Comparison of ENCODE assay signal across 18 cellular contexts in genomic region chr6:31782126-31782941, GRCh38. TPM values are rescaled to one million over a fixed set of nuclear protein-coding genes. Genes with fewer than 3 reads are reported as not detected.
DNase-seq lines count a peak whose midpoint lies in the region; ATAC-seq, FAIRE-seq and TF ChIP-seq lines count a peak whose summit lies in the region.
"Had no signal": no experiment of that assay in that cellular context is flagged by ENCODE, and none has a peak within 500 bp of the region (broad histone marks: within the 10 kb centered on the region; RNA-seq: fewer than 3 reads in every experiment).

No MANE protein-coding gene starts in this region.

- H3K4me3 ChIP-seq in HepG2 (replicated peaks in 1 of 3; ENCODE audit: insufficient read depth in 1 of 3, low read depth in 2 of 3, low read length in 3 of 3) (no peak overlapping the region), right lobe of liver (no peak overlapping the region)
- H3K4me3 ChIP-seq: A549, BLaER1, SJCRH30 had no signal

- POLR2A ChIA-PET in HepG2 (lab: Yijun Ruan, JAX) (interaction anchor here (0.9 to 1.6 kb wide), 3 partner anchors 13 to 52 kb away, joined by 3 to 4 read pairs (median 4); partner anchors contain the start of genes LSM2 and VARS1), RWPE1 (lab: Yijun Ruan, JAX; ENCODE audit: low non-redundant PET) (no interaction called here)

- H3K27ac Mint-ChIP-seq in nephron progenitor cell, result peak overlapping the region; percentile 22

- no peaks in the 10 kb centered on the region for H4K20me1 ChIP-seq in HepG2 (ENCODE audit: insufficient read depth, low read length)

- H3K79me2 ChIP-seq in HepG2 (ENCODE audit: insufficient read depth, low read length), result no peaks in the 10 kb centered on the region

- no peak overlapping the region for H3K4me3 Mint-ChIP-seq in nephron progenitor cell
- H3K4me3 Mint-ChIP-seq: CD4-positive, alpha-beta memory T cell had no signal

- no peak for FAIRE-seq in HepG2 (lab: Jason Lieb, UNC)
- FAIRE-seq: A549 had no signal

- peaks cover 50 to 64% of the 10 kb centered on the region in 2 experiments for H3K36me3 ChIP-seq in HepG2 (replicated peaks in 1 of 2; ENCODE audit: control insufficient read depth in 1 of 2, insufficient read depth in 2 of 2, low read length in 2 of 2)
- H3K36me3 ChIP-seq in right lobe of liver, result peaks cover 0 to 43% (median 22%) of the 10 kb centered on the region in 4 donors

- CTCF ChIA-PET in HepG2 (lab: Yijun Ruan, JAX; ENCODE audit: low intra/inter-chr PET ratio, low total read pairs), result no interaction called here
- CTCF ChIA-PET in RWPE1 (lab: Yijun Ruan, JAX), result interaction anchor here (0.6 to 0.7 kb wide), 2 partner anchors 9 kb away, joined by 3 read pairs; no protein-coding TSS in a partner anchor

- peaks cover 32% of the 10 kb centered on the region for H3K36me3 Mint-ChIP-seq in nephron progenitor cell (ENCODE audit: low read depth)

- TF ChIP-seq CTCF in HepG2 (CRISPR knock-in tag; IDR thresholded peaks at IDR 0.05) (no peak), right lobe of liver (IDR thresholded peaks at IDR 0.05) (no peak), RWPE1 (conservative IDR thresholded peaks at IDR 0.05; ENCODE audit: low read depth) (no peak), nephron progenitor cell (IDR thresholded peaks at IDR 0.05) (no peak)

- no TSS peak for BruUV-seq in HepG2 (replicated peaks; lab: Mats Ljungman, UMichigan)

- H3K27ac ChIP-seq in HepG2 (ENCODE audit: extremely low read length, insufficient read depth, low read length), result no peak overlapping the region
- no peak overlapping the region for H3K27ac ChIP-seq in right lobe of liver
- H3K27ac ChIP-seq in RWPE1, result peak overlapping the region; percentile 89
- H3K27ac ChIP-seq: A549, BLaER1, HL-60, SJCRH30 had no signal

- TF ChIP-seq EP300 in HepG2 (IDR thresholded peaks at IDR 0.05; ENCODE audit: low read depth in 2 of 2, low read length in 2 of 2) (no peak), HepG2 (CRISPR knock-in tag; IDR thresholded peaks at IDR 0.05; ENCODE audit: borderline replicate concordance) (no peak)

- H3K9me3 ChIP-seq in HepG2 (ENCODE audit: low read length) (no peaks in the 10 kb centered on the region), right lobe of liver (no peaks in the 10 kb centered on the region)
- H3K9me3 ChIP-seq: A549, BLaER1, SJCRH30 had no signal

- intact Hi-C loops in HepG2 (cut with micrococcal nuclease; ENCODE audit: unreplicated experiment), result no loop called here
- intact Hi-C loops in right lobe of liver (cut with DNase I), result no loop called here

- H2AFZ ChIP-seq in HepG2 (ENCODE audit: low read length), result no peak overlapping the region

- TF ChIP-seq POLR2A in HepG2 (IDR thresholded peaks at IDR 0.05; ENCODE audit: insufficient read depth in 1 of 2, low read depth in 2 of 2, low read length in 2 of 2) (no peak), right lobe of liver (IDR thresholded peaks at IDR 0.05) (no peak)

- no peak for TF ChIP-seq RAD21 in HepG2 (CRISPR knock-in tag; IDR thresholded peaks at IDR 0.05)

- no peak overlapping the region for H3K4me2 ChIP-seq in HepG2 (ENCODE audit: low read depth, low read length)
- H3K4me2 ChIP-seq: A549, BLaER1 had no signal

- H3K4me1 ChIP-seq in HepG2 (ENCODE audit: insufficient read depth, low read length) (peaks cover 21% of the 10 kb centered on the region), right lobe of liver (peaks cover 0 to 3% (median 0%) of the 10 kb centered on the region in 4 donors)
- H3K4me1 ChIP-seq: SJCRH30 had no signal

- no peaks in the 10 kb centered on the region for H3K27me3 Mint-ChIP-seq in nephron progenitor cell (ENCODE audit: low read depth, poor library complexity)
- H3K27me3 Mint-ChIP-seq: CD4-positive, alpha-beta memory T cell had no signal

- DNase-seq in HepG2 (ENCODE audit: low spot score), result no peak
- no peak for DNase-seq in right lobe of liver
- no peak for DNase-seq in RWPE1 (ENCODE audit: low spot score)
- DNase-seq in nephron progenitor cell, result no peak
- no peak for DNase-seq in occipital lobe (lab: John Stamatoyannopoulos, UW)
- no peak for DNase-seq in OCI-M1 (lab: John Stamatoyannopoulos, UW)
- DNase-seq: CD4-positive, alpha-beta memory T cell; DMS53; NCI-H1092 treated with DMSO at 0.1 percent for 48 hours; NCI-H1694; NCI-H2081 treated with DMSO at 0.1 percent for 48 hours; RPMI8226; SJCRH30 had no signal

- ATAC-seq in HepG2, result no peak
- no peak for ATAC-seq in right lobe of liver
- ATAC-seq in HG03280 (IDR thresholded peaks at IDR 0.05; ENCODE audit: unreplicated experiment), result no peak
- ATAC-seq: A549 had no signal

- peaks cover 7% of the 10 kb centered on the region for H3K4me1 Mint-ChIP-seq in nephron progenitor cell

- in situ Hi-C loops in HepG2 (cut with HindIII; ENCODE audit: extremely low pct_ligation_motif_present, low pct_unique_long_range_greater_than_20kb), result no loop called here

- H3K27me3 ChIP-seq in HepG2 (ENCODE audit: control insufficient read depth in 1 of 2, insufficient read depth in 2 of 2, low read length in 2 of 2), result no peaks in the 10 kb centered on the region
- no peaks in the 10 kb centered on the region for H3K27me3 ChIP-seq in right lobe of liver
- H3K27me3 ChIP-seq: BLaER1, SJCRH30 had no signal

- H3K9ac ChIP-seq in HepG2 (ENCODE audit: insufficient read depth, low read depth, low read length), result no peak overlapping the region
- H3K9ac ChIP-seq: BLaER1 had no signal

- H3K9me3 Mint-ChIP-seq in nephron progenitor cell, result no peaks in the 10 kb centered on the region
- H3K9me3 Mint-ChIP-seq: CD4-positive, alpha-beta memory T cell had no signal

- WGBS in HepG2 (ENCODE audit: low lambda C conversion rate), result 97% methylated on average over 28 of the region's 34 CpGs
- whole genome bisulfite sequencing in right lobe of liver (ENCODE audit: insufficient coverage, low coverage, low lambda C conversion rate, missing lambda C conversion rate), result 77% methylated on average over 6 of the region's 34 CpGs

RNA-seq across cellular contexts. Expression of gene VWA7, which starts 5.2 kb away (rescaled TPM):
- total RNA-seq in HepG2 (2016; rRNA removed; fragmentation: Illumina TruSeq; extraction: Trizol), result 0.79 and 0.86 TPM in 2 replicates
- 0.26 and 0.61 TPM in 2 replicates for total RNA-seq in HepG2 (2016; cell fraction: cytosol; rRNA removed; fragmentation: Illumina TruSeq; extraction: Trizol; ENCODE audit: low read depth)
- total RNA-seq in HepG2 (2016; cell fraction: insoluble cytoplasmic fraction; rRNA removed; fragmentation: Illumina TruSeq; extraction: Trizol), result 1.00 and 1.6 TPM in 2 replicates
- total RNA-seq in HepG2 (2016; cell fraction: membrane; rRNA removed; fragmentation: Illumina TruSeq; extraction: Trizol), result 1.1 TPM in 2 replicates
- 1.1 and 1.5 TPM in 2 replicates for total RNA-seq in HepG2 (2016; cell fraction: nucleus; rRNA removed; fragmentation: Illumina TruSeq; extraction: Trizol)
- polyA plus RNA-seq in HepG2 (2011; rRNA removed), result 3.3 and 4.4 TPM in 2 replicates
- polyA plus RNA-seq in HepG2 (2011; cell fraction: cytosol; rRNA removed), result 1.2 and 1.4 TPM in 2 replicates
- polyA plus RNA-seq in HepG2 (2011; cell fraction: nucleus; rRNA removed), result 14.3 and 22.4 TPM in 2 replicates
- 4.3 and 5.0 TPM in 2 replicates for polyA plus RNA-seq in HepG2 (2012)
- 0.23 and 0.25 TPM in 2 replicates for polyA plus RNA-seq in HepG2 (2016; cell fraction: cytosol; fragmentation: Illumina TruSeq; extraction: Trizol; ENCODE audit: low read depth)
- 0.87 and 1.4 TPM in 2 replicates for polyA plus RNA-seq in HepG2 (2016; cell fraction: insoluble cytoplasmic fraction; fragmentation: Illumina TruSeq; extraction: Trizol; ENCODE audit: low read depth)
- polyA plus RNA-seq in HepG2 (2016; cell fraction: membrane; fragmentation: Illumina TruSeq; extraction: Trizol; ENCODE audit: low read depth), result 0.29 and 0.52 TPM in 2 replicates
- polyA plus RNA-seq in HepG2 (2016; cell fraction: nucleus; fragmentation: Illumina TruSeq; extraction: Trizol; ENCODE audit: insufficient read depth, low read depth), result 2.7 and 3.6 TPM in 2 replicates
- polyA minus RNA-seq in HepG2 (2011; rRNA and poly(A)+ RNA removed; ENCODE audit: low replicate concordance), result 3.8 and 4.5 TPM in 2 replicates
- 2.0 and 3.0 TPM in 2 replicates for polyA minus RNA-seq in HepG2 (2011; cell fraction: cytosol; rRNA and poly(A)+ RNA removed)
- 3.0 and 9.0 TPM in 2 replicates for polyA minus RNA-seq in HepG2 (2011; cell fraction: nucleus; rRNA and poly(A)+ RNA removed)
- total RNA-seq in right lobe of liver, result 1 to 10 TPM; 1.2 to 5.2 (median 2.7) TPM
- 0.31 TPM for total RNA-seq in occipital lobe
- total RNA-seq: LHCN-M2 had no signal

RNA-seq across cellular contexts. Expression of gene VARS1, which starts 13.2 kb away (rescaled TPM):
- 56.1 and 59.2 TPM in 2 replicates for total RNA-seq in HepG2 (2016; rRNA removed; fragmentation: Illumina TruSeq; extraction: Trizol)
- total RNA-seq in HepG2 (2016; cell fraction: cytosol; rRNA removed; fragmentation: Illumina TruSeq; extraction: Trizol; ENCODE audit: low read depth), result 36.5 and 36.9 TPM in 2 replicates
- 50.7 and 55.3 TPM in 2 replicates for total RNA-seq in HepG2 (2016; cell fraction: insoluble cytoplasmic fraction; rRNA removed; fragmentation: Illumina TruSeq; extraction: Trizol)
- total RNA-seq in HepG2 (2016; cell fraction: membrane; rRNA removed; fragmentation: Illumina TruSeq; extraction: Trizol), result 27.2 and 29.5 TPM in 2 replicates
- total RNA-seq in HepG2 (2016; cell fraction: nucleus; rRNA removed; fragmentation: Illumina TruSeq; extraction: Trizol), result 86.8 and 97.8 TPM in 2 replicates
- 14.7 and 19.9 TPM in 2 replicates for polyA plus RNA-seq in HepG2 (2011; rRNA removed)
- 9.3 and 11.8 TPM in 2 replicates for polyA plus RNA-seq in HepG2 (2011; cell fraction: cytosol; rRNA removed)
- 168 and 186 TPM in 2 replicates for polyA plus RNA-seq in HepG2 (2011; cell fraction: nucleus; rRNA removed)
- 66.0 and 85.3 TPM in 2 replicates for polyA plus RNA-seq in HepG2 (2012)
- 13.0 and 13.1 TPM in 2 replicates for polyA plus RNA-seq in HepG2 (2016; cell fraction: cytosol; fragmentation: Illumina TruSeq; extraction: Trizol; ENCODE audit: low read depth)
- polyA plus RNA-seq in HepG2 (2016; cell fraction: insoluble cytoplasmic fraction; fragmentation: Illumina TruSeq; extraction: Trizol; ENCODE audit: low read depth), result 49.9 and 74.0 TPM in 2 replicates
- 19.6 and 25.4 TPM in 2 replicates for polyA plus RNA-seq in HepG2 (2016; cell fraction: membrane; fragmentation: Illumina TruSeq; extraction: Trizol; ENCODE audit: low read depth)
- polyA plus RNA-seq in HepG2 (2016; cell fraction: nucleus; fragmentation: Illumina TruSeq; extraction: Trizol; ENCODE audit: insufficient read depth, low read depth), result 221 and 231 TPM in 2 replicates
- polyA minus RNA-seq in HepG2 (2011; rRNA and poly(A)+ RNA removed; ENCODE audit: low replicate concordance), result 58.3 and 63.6 TPM in 2 replicates
- polyA minus RNA-seq in HepG2 (2011; cell fraction: cytosol; rRNA and poly(A)+ RNA removed), result 37.6 and 39.2 TPM in 2 replicates
- polyA minus RNA-seq in HepG2 (2011; cell fraction: nucleus; rRNA and poly(A)+ RNA removed), result 34.9 and 47.5 TPM in 2 replicates
- total RNA-seq in right lobe of liver, result 10 to 100 TPM; 31.0 to 58.1 (median 41.0) TPM
- 25.6 TPM for total RNA-seq in occipital lobe

RNA-seq across cellular contexts. Expression of gene SAPCD1, which starts 19.9 kb away (rescaled TPM):
- total RNA-seq in HepG2 (2016; rRNA removed; fragmentation: Illumina TruSeq; extraction: Trizol) (0.56 and 2.5 TPM in 2 replicates), right lobe of liver (1 to 10 TPM in 2 of 6 experiments, under 1 TPM in 3, not detected in 1; 0.62 to 1.6 (median 0.90) TPM), occipital lobe (0.31 TPM)
- total RNA-seq in HepG2 (2016; cell fraction: cytosol; rRNA removed; fragmentation: Illumina TruSeq; extraction: Trizol; ENCODE audit: low read depth), result 2.3 TPM in 2 replicates
- 0.51 and 2.0 TPM in 2 replicates for total RNA-seq in HepG2 (2016; cell fraction: insoluble cytoplasmic fraction; rRNA removed; fragmentation: Illumina TruSeq; extraction: Trizol)
- total RNA-seq in HepG2 (2016; cell fraction: membrane; rRNA removed; fragmentation: Illumina TruSeq; extraction: Trizol), result 0.90 and 0.96 TPM in 2 replicates
- total RNA-seq in HepG2 (2016; cell fraction: nucleus; rRNA removed; fragmentation: Illumina TruSeq; extraction: Trizol), result 2.3 and 5.6 TPM in 2 replicates
- 3.9 and 5.3 TPM in 2 replicates for polyA plus RNA-seq in HepG2 (2011; rRNA removed)
- polyA plus RNA-seq in HepG2 (2011; cell fraction: cytosol; rRNA removed), result 0.92 and 1.1 TPM in 2 replicates
- 49.5 and 69.8 TPM in 2 replicates for polyA plus RNA-seq in HepG2 (2011; cell fraction: nucleus; rRNA removed)
- 4.7 and 9.1 TPM in 2 replicates for polyA plus RNA-seq in HepG2 (2012)
- polyA plus RNA-seq in HepG2 (2016; cell fraction: cytosol; fragmentation: Illumina TruSeq; extraction: Trizol; ENCODE audit: low read depth), result 0.23 and 0.59 TPM in 2 replicates
- polyA plus RNA-seq in HepG2 (2016; cell fraction: insoluble cytoplasmic fraction; fragmentation: Illumina TruSeq; extraction: Trizol; ENCODE audit: low read depth), result 0.53 and 0.99 TPM in 2 replicates
- polyA plus RNA-seq in HepG2 (2016; cell fraction: membrane; fragmentation: Illumina TruSeq; extraction: Trizol; ENCODE audit: low read depth), result 0.41 and 0.44 TPM in 2 replicates
- 12.4 and 21.2 TPM in 2 replicates for polyA plus RNA-seq in HepG2 (2016; cell fraction: nucleus; fragmentation: Illumina TruSeq; extraction: Trizol; ENCODE audit: insufficient read depth, low read depth)
- polyA minus RNA-seq in HepG2 (2011; rRNA and poly(A)+ RNA removed; ENCODE audit: low replicate concordance), result not detected in 2 replicates
- not detected in 2 replicates for polyA minus RNA-seq in HepG2 (2011; cell fraction: cytosol; rRNA and poly(A)+ RNA removed)
- polyA minus RNA-seq in HepG2 (2011; cell fraction: nucleus; rRNA and poly(A)+ RNA removed), result 5.4 and 6.5 TPM in 2 replicates

RNA-seq across cellular contexts. Expression of gene LSM2, which starts 24.4 kb away (rescaled TPM):
- total RNA-seq in HepG2 (2016; rRNA removed; fragmentation: Illumina TruSeq; extraction: Trizol), result 90.5 and 93.7 TPM in 2 replicates
- total RNA-seq in HepG2 (2016; cell fraction: cytosol; rRNA removed; fragmentation: Illumina TruSeq; extraction: Trizol; ENCODE audit: low read depth), result 84.8 and 113 TPM in 2 replicates
- total RNA-seq in HepG2 (2016; cell fraction: insoluble cytoplasmic fraction; rRNA removed; fragmentation: Illumina TruSeq; extraction: Trizol), result 85.1 and 91.1 TPM in 2 replicates
- 109 and 138 TPM in 2 replicates for total RNA-seq in HepG2 (2016; cell fraction: membrane; rRNA removed; fragmentation: Illumina TruSeq; extraction: Trizol)
- total RNA-seq in HepG2 (2016; cell fraction: nucleus; rRNA removed; fragmentation: Illumina TruSeq; extraction: Trizol), result 34.2 and 38.1 TPM in 2 replicates
- polyA plus RNA-seq in HepG2 (2011; rRNA removed), result 64.7 and 69.4 TPM in 2 replicates
- polyA plus RNA-seq in HepG2 (2011; cell fraction: cytosol; rRNA removed), result 89.7 and 101 TPM in 2 replicates
- 34.2 and 36.0 TPM in 2 replicates for polyA plus RNA-seq in HepG2 (2011; cell fraction: nucleus; rRNA removed)
- polyA plus RNA-seq in HepG2 (2012), result 71.2 and 86.4 TPM in 2 replicates
- 98.5 and 146 TPM in 2 replicates for polyA plus RNA-seq in HepG2 (2016; cell fraction: cytosol; fragmentation: Illumina TruSeq; extraction: Trizol; ENCODE audit: low read depth)
- polyA plus RNA-seq in HepG2 (2016; cell fraction: insoluble cytoplasmic fraction; fragmentation: Illumina TruSeq; extraction: Trizol; ENCODE audit: low read depth), result 103 and 104 TPM in 2 replicates
- 107 and 140 TPM in 2 replicates for polyA plus RNA-seq in HepG2 (2016; cell fraction: membrane; fragmentation: Illumina TruSeq; extraction: Trizol; ENCODE audit: low read depth)
- polyA plus RNA-seq in HepG2 (2016; cell fraction: nucleus; fragmentation: Illumina TruSeq; extraction: Trizol; ENCODE audit: insufficient read depth, low read depth), result 61.6 and 67.5 TPM in 2 replicates
- 56.3 and 77.2 TPM in 2 replicates for polyA minus RNA-seq in HepG2 (2011; rRNA and poly(A)+ RNA removed; ENCODE audit: low replicate concordance)
- polyA minus RNA-seq in HepG2 (2011; cell fraction: cytosol; rRNA and poly(A)+ RNA removed), result 44.2 and 47.4 TPM in 2 replicates
- 7.2 and 10.2 TPM in 2 replicates for polyA minus RNA-seq in HepG2 (2011; cell fraction: nucleus; rRNA and poly(A)+ RNA removed)
- 10 to 100 TPM; 11.0 to 26.1 (median 11.6) TPM for total RNA-seq in right lobe of liver
- total RNA-seq in occipital lobe, result 22.9 TPM

RNA-seq across cellular contexts. Expression of gene HSPA1L, which starts 32.7 kb away (rescaled TPM):
- total RNA-seq in HepG2 (2016; rRNA removed; fragmentation: Illumina TruSeq; extraction: Trizol) (0.55 and 0.94 TPM in 2 replicates), right lobe of liver (1 to 10 TPM in 1 of 6 experiments, under 1 TPM in 5; 0.37 to 1.2 (median 0.56) TPM), occipital lobe (4.4 TPM)
- 0.18 and 0.30 TPM in 2 replicates for total RNA-seq in HepG2 (2016; cell fraction: cytosol; rRNA removed; fragmentation: Illumina TruSeq; extraction: Trizol; ENCODE audit: low read depth)
- 0.87 and 0.97 TPM in 2 replicates for total RNA-seq in HepG2 (2016; cell fraction: insoluble cytoplasmic fraction; rRNA removed; fragmentation: Illumina TruSeq; extraction: Trizol)
- 0.55 and 0.56 TPM in 2 replicates for total RNA-seq in HepG2 (2016; cell fraction: membrane; rRNA removed; fragmentation: Illumina TruSeq; extraction: Trizol)
- 0.38 and 0.47 TPM in 2 replicates for total RNA-seq in HepG2 (2016; cell fraction: nucleus; rRNA removed; fragmentation: Illumina TruSeq; extraction: Trizol)
- polyA plus RNA-seq in HepG2 (2011; rRNA removed), result 0.78 and 1.0 TPM in 2 replicates
- 0.67 and 0.72 TPM in 2 replicates for polyA plus RNA-seq in HepG2 (2011; cell fraction: cytosol; rRNA removed)
- 0.45 and 0.73 TPM in 2 replicates for polyA plus RNA-seq in HepG2 (2011; cell fraction: nucleus; rRNA removed)
- 0.87 and 1.1 TPM in 2 replicates for polyA plus RNA-seq in HepG2 (2012)
- 0.08 and 0.12 TPM in 2 replicates for polyA plus RNA-seq in HepG2 (2016; cell fraction: cytosol; fragmentation: Illumina TruSeq; extraction: Trizol; ENCODE audit: low read depth)
- 0.98 and 1.0 TPM in 2 replicates for polyA plus RNA-seq in HepG2 (2016; cell fraction: insoluble cytoplasmic fraction; fragmentation: Illumina TruSeq; extraction: Trizol; ENCODE audit: low read depth)
- 0.34 and 0.37 TPM in 2 replicates for polyA plus RNA-seq in HepG2 (2016; cell fraction: membrane; fragmentation: Illumina TruSeq; extraction: Trizol; ENCODE audit: low read depth)
- polyA plus RNA-seq in HepG2 (2016; cell fraction: nucleus; fragmentation: Illumina TruSeq; extraction: Trizol; ENCODE audit: insufficient read depth, low read depth), result 0.93 and 1.0 TPM in 2 replicates
- 0.46 and 2.2 TPM in 2 replicates for polyA minus RNA-seq in HepG2 (2011; rRNA and poly(A)+ RNA removed; ENCODE audit: low replicate concordance)
- polyA minus RNA-seq in HepG2 (2011; cell fraction: cytosol; rRNA and poly(A)+ RNA removed), result 0.44 and 0.59 TPM in 2 replicates
- polyA minus RNA-seq in HepG2 (2011; cell fraction: nucleus; rRNA and poly(A)+ RNA removed), result 0.25 and 0.39 TPM in 2 replicates
